ENCODE assay signal across 25 cellular contexts in genomic region chr11:111352935-111353695, GRCh38. TPM values are rescaled to one million over a fixed set of nuclear protein-coding genes. Genes with fewer than 3 reads are reported as not detected.
DNase-seq lines count a peak whose midpoint lies in the region; ATAC-seq and TF ChIP-seq lines count a peak whose summit lies in the region.
"Had no signal": no experiment of that assay in that cellular context is flagged by ENCODE, and none has a peak within 500 bp of the region (broad histone marks: within the 10 kb centered on the region; RNA-seq: fewer than 3 reads in every experiment).

No MANE protein-coding gene starts in this region.

- no peak overlapping the region for H4K5ac ChIP-seq in IMR-90 (ENCODE audit: low read depth, low read length)

- no peak overlapping the region for H3K9ac ChIP-seq in IMR-90 (ENCODE audit: low read depth, low read length)
- no peak overlapping the region for H3K9ac ChIP-seq in trophoblast cell (ENCODE audit: low read length)

- H3K4me3 ChIP-seq in DOHH2 (ENCODE audit: low read length) = no peak overlapping the region
- no peak overlapping the region for H3K4me3 ChIP-seq in IMR-90 (ENCODE audit: insufficient read depth, low read depth, low read length)
- no peak overlapping the region for H3K4me3 ChIP-seq in heart right ventricle
- peak overlapping the region; percentile 26 for H3K4me3 ChIP-seq in trophoblast cell (ENCODE audit: low read depth, low read length)
- H3K4me3 ChIP-seq: esophagus squamous epithelium, SJSA1 had no signal

- H3K27ac Mint-ChIP-seq in CD4-positive, alpha-beta T cell = no peak overlapping the region
- H3K27ac Mint-ChIP-seq: activated naive CD8-positive, alpha-beta T cell; mesothelial cell of epicardium had no signal

- H3K27ac ChIP-seq in DOHH2 (ENCODE audit: low read depth, low read length) = no peak overlapping the region
- H3K27ac ChIP-seq in IMR-90 (ENCODE audit: insufficient read depth, low read length) = no peak overlapping the region
- H3K27ac ChIP-seq in heart right ventricle = peak overlapping the region in 1 of 10 donors; percentile 44
- H3K27ac ChIP-seq in trophoblast cell (ENCODE audit: low read depth, low read length) = no peak overlapping the region
- no peak overlapping the region for H3K27ac ChIP-seq in CD4-positive, alpha-beta T cell (ENCODE audit: low read depth, low read length)
- H3K27ac ChIP-seq: esophagus squamous epithelium, SJSA1 had no signal

- H3K4ac ChIP-seq in IMR-90 (ENCODE audit: low read depth, low read length) = no peak overlapping the region
- no peak overlapping the region for H3K4ac ChIP-seq in trophoblast cell (ENCODE audit: low read depth, low read length)

- H3K36me3 ChIP-seq in DOHH2 (ENCODE audit: control insufficient read depth, low read length) = peaks cover 73% of the 10 kb centered on the region
- no peaks in the 10 kb centered on the region for H3K36me3 ChIP-seq in IMR-90 (ENCODE audit: control insufficient read depth, insufficient read depth, low read length)
- H3K36me3 ChIP-seq in heart right ventricle = no peaks in the 10 kb centered on the region
- H3K36me3 ChIP-seq in trophoblast cell (ENCODE audit: control insufficient read depth in 1 of 2, insufficient read depth in 2 of 2, low read length in 2 of 2) = no peaks in the 10 kb centered on the region
- H3K36me3 ChIP-seq: esophagus squamous epithelium, SJSA1 had no signal

- H3K9me2 ChIP-seq in DOHH2 (replicated peaks; ENCODE audit: control insufficient read depth, low read length) = no peaks in the 10 kb centered on the region

- H3F3A ChIP-seq in DOHH2 (ENCODE audit: control insufficient read depth, insufficient read depth) = peaks cover 63% of the 10 kb centered on the region

- H3K4me3 Mint-ChIP-seq in CD4-positive, alpha-beta T cell = no peak overlapping the region
- H3K4me3 Mint-ChIP-seq: activated naive CD8-positive, alpha-beta T cell; mesothelial cell of epicardium had no signal

- dilution Hi-C loops in IMR-90 (cut with HindIII; ENCODE audit: low sequenced_read_pairs, unreplicated experiment) = no loop called here

- ATAC-seq in IMR-90 (ENCODE audit: low read depth) = no peak
- ATAC-seq in heart right ventricle = peak in 7 of 8 donors; percentile 42 to 83 (median 61)
- ATAC-seq in HG03108 (IDR thresholded peaks at IDR 0.05; ENCODE audit: unreplicated experiment) = no peak
- no peak for ATAC-seq in CD4-positive, alpha-beta T cell (ENCODE audit: poor library complexity)

- H4K91ac ChIP-seq in IMR-90 (ENCODE audit: insufficient read depth, low read depth, low read length) (no peak overlapping the region), trophoblast cell (ENCODE audit: low read depth, low read length) (no peak overlapping the region)

- H3K56ac ChIP-seq in IMR-90 (ENCODE audit: extremely low read depth, insufficient read depth, low read length) = no peak overlapping the region

- H2BK15ac ChIP-seq in IMR-90 (ENCODE audit: low read depth, low read length) = no peak overlapping the region

- H2AFZ ChIP-seq in IMR-90 (replicated peaks; ENCODE audit: low read length, poor library complexity) (peak overlapping the region; percentile 23), trophoblast cell (ENCODE audit: insufficient read depth, low read length, poor library complexity) (no peak overlapping the region)

- H2BK5ac ChIP-seq in IMR-90 (ENCODE audit: low read depth, low read length, poor library complexity, severe bottlenecking) (no peak overlapping the region), trophoblast cell (ENCODE audit: low read depth, low read length, poor library complexity) (no peak overlapping the region)

- no peak overlapping the region for H4K8ac ChIP-seq in IMR-90 (ENCODE audit: low read depth in 2 of 2, low read length in 2 of 2)
- no peak overlapping the region for H4K8ac ChIP-seq in trophoblast cell (ENCODE audit: low read depth, low read length)

- H3K14ac ChIP-seq in IMR-90 (replicated peaks; ENCODE audit: low read depth, low read length) = no peak overlapping the region
- H3K14ac ChIP-seq in trophoblast cell (ENCODE audit: low read length) = no peak overlapping the region

- H3K18ac ChIP-seq in IMR-90 (ENCODE audit: low read depth, low read length) (no peak overlapping the region), trophoblast cell (ENCODE audit: low read length) (no peak overlapping the region)

- no peak for TF ChIP-seq RAD21 in IMR-90 (IDR thresholded peaks at IDR 0.05; ENCODE audit: low read length)

- POLR2A ChIA-PET in IMR-90 (lab: Charles Lee; ENCODE audit: unreplicated experiment) = no interaction called here
- POLR2A ChIA-PET in CD4-positive, alpha-beta T cell (lab: Charles Lee) = no interaction called here

- no peaks in the 10 kb centered on the region for H3K27me3 ChIP-seq in DOHH2 (ENCODE audit: control insufficient read depth, low read length)
- peaks cover 31% of the 10 kb centered on the region for H3K27me3 ChIP-seq in IMR-90 (ENCODE audit: control insufficient read depth, insufficient read depth, low read length)
- H3K27me3 ChIP-seq in heart right ventricle = peaks cover 0 to 3% (median 0%) of the 10 kb centered on the region in 7 donors
- H3K27me3 ChIP-seq in trophoblast cell (ENCODE audit: insufficient read depth, low read length) = no peaks in the 10 kb centered on the region
- no peaks in the 10 kb centered on the region for H3K27me3 ChIP-seq in CD4-positive, alpha-beta T cell (ENCODE audit: control insufficient read depth, insufficient read depth, low read length)
- H3K27me3 ChIP-seq: esophagus squamous epithelium, SJSA1 had no signal

- H3K4me1 Mint-ChIP-seq in CD4-positive, alpha-beta T cell (ENCODE audit: low read depth) = no peaks in the 10 kb centered on the region

- TF ChIP-seq CTCF in DOHH2 (IDR thresholded peaks at IDR 0.05; ENCODE audit: low read depth, low read length, poor library complexity, severe bottlenecking) = peak; percentile 30
- TF ChIP-seq CTCF in IMR-90 (conservative IDR thresholded peaks at IDR 0.05; ENCODE audit: low read depth, low read length) = no peak
- no peak for TF ChIP-seq CTCF in heart right ventricle (IDR thresholded peaks at IDR 0.05)
- TF ChIP-seq CTCF in CD4-positive, alpha-beta T cell (IDR thresholded peaks at IDR 0.05) = no peak

- no peak overlapping the region for H2BK20ac ChIP-seq in IMR-90 (ENCODE audit: low read depth, low read length)

- no peak overlapping the region for H2BK120ac ChIP-seq in IMR-90 (ENCODE audit: low read depth, low read length)
- no peak overlapping the region for H2BK120ac ChIP-seq in trophoblast cell (ENCODE audit: insufficient read depth, low read length, poor library complexity)

- H2AK9ac ChIP-seq in IMR-90 (replicated peaks; ENCODE audit: low read depth, low read length, poor library complexity) = no peak overlapping the region

- H2AK5ac ChIP-seq in IMR-90 (ENCODE audit: low read depth, low read length) = no peak overlapping the region
- H2AK5ac ChIP-seq in trophoblast cell (ENCODE audit: low read length) = no peak overlapping the region

- H4K20me1 ChIP-seq in DOHH2 (ENCODE audit: control insufficient read depth, insufficient read depth, low read depth, low read length) (peaks cover 16% of the 10 kb centered on the region; the same call in 1 of the 2 replicates), IMR-90 (ENCODE audit: insufficient read depth, low read length) (no peaks in the 10 kb centered on the region)

- H3K4me1 ChIP-seq in DOHH2 (ENCODE audit: control insufficient read depth, low read length) (peaks cover 93% of the 10 kb centered on the region), IMR-90 (ENCODE audit: control insufficient read depth, insufficient read depth, low read length) (no peaks in the 10 kb centered on the region), heart right ventricle (peaks cover 0 to 13% (median 0%) of the 10 kb centered on the region in 9 donors), trophoblast cell (ENCODE audit: control insufficient read depth in 1 of 2, insufficient read depth in 2 of 2, low read length in 2 of 2) (peaks cover 0 to 12% of the 10 kb centered on the region in 2 experiments)
- H3K4me1 ChIP-seq: SJSA1 had no signal

- H3K4me2 ChIP-seq in DOHH2 (ENCODE audit: low read length) (no peak overlapping the region), IMR-90 (ENCODE audit: low read depth, low read length) (no peak overlapping the region), trophoblast cell (ENCODE audit: low read length) (no peak overlapping the region)

- CTCF ChIA-PET in IMR-90 (lab: Yijun Ruan, JAX) = no interaction called here
- CTCF ChIA-PET in CD4-positive, alpha-beta T cell (lab: Charles Lee) = no interaction called here

- H4K12ac ChIP-seq in trophoblast cell (ENCODE audit: low read depth, low read length) = no peak overlapping the region

- WGBS in IMR-90 (ENCODE audit: extremely low coverage in 2 of 2, insufficient read length in 1 of 2), 2 experiments = no CpG with 5 or more reads among the region's 8 CpGs
- WGBS in heart right ventricle, 2 donors = 75 to 83% methylated on average over 8 of the region's 8 CpGs
- WGBS in trophoblast cell (ENCODE audit: extremely low coverage, insufficient coverage, insufficient read length) = no CpG with 5 or more reads among the region's 8 CpGs

- H3K36me3 Mint-ChIP-seq in CD4-positive, alpha-beta T cell (ENCODE audit: low read depth) = no peaks in the 10 kb centered on the region
- H3K36me3 Mint-ChIP-seq: activated naive CD8-positive, alpha-beta T cell; mesothelial cell of epicardium had no signal

- DNase-seq in IMR-90 (no peak), heart right ventricle (no peak), trophoblast cell (no peak), activated gamma-delta T cell treated with Interleukin-2 at 50 U/mL for 16 hours (no peak)
- no peak for DNase-seq in activated effector memory CD4-positive, alpha-beta T cell treated with Interleukin-2 at 50 U/mL for 16 hours
- DNase-seq in CD4-positive, alpha-beta T cell = no peak
- DNase-seq: activated CD4-positive, alpha-beta T cell treated with anti-CD3 and anti-CD28 coated beads, Interleukin-2, amount 50 U/mL, for 1 hour; COR-L47; esophagus squamous epithelium; glutamatergic neuron; HCEC 1CT; MM.1S; NCI-H1930; occipital lobe; OCI-M1; small intestine; T1000 had no signal

- H3K9me3 ChIP-seq in DOHH2 (ENCODE audit: control insufficient read depth, insufficient read depth, low read length) (no peaks in the 10 kb centered on the region), IMR-90 (ENCODE audit: control insufficient read depth, insufficient read depth, low read length) (no peaks in the 10 kb centered on the region), heart right ventricle (no peaks in the 10 kb centered on the region), trophoblast cell (ENCODE audit: insufficient read depth, low read depth, low read length) (no peaks in the 10 kb centered on the region)
- H3K9me3 ChIP-seq in CD4-positive, alpha-beta T cell (ENCODE audit: control insufficient read depth, low read length) = no peaks in the 10 kb centered on the region
- H3K9me3 ChIP-seq: esophagus squamous epithelium, SJSA1 had no signal

- H3K79me1 ChIP-seq in IMR-90 (ENCODE audit: low read depth in 1 of 2, low read length in 2 of 2) = no peaks in the 10 kb centered on the region
- H3K79me1 ChIP-seq in trophoblast cell (ENCODE audit: low read length) = no peaks in the 10 kb centered on the region

- H3K79me2 ChIP-seq in DOHH2 (ENCODE audit: control insufficient read depth, low read length) (peaks cover under 1% of the 10 kb centered on the region; the same call in 1 of the 2 replicates), trophoblast cell (ENCODE audit: control insufficient read depth, insufficient read depth, low read length, poor library complexity) (no peaks in the 10 kb centered on the region)

- intact Hi-C loops in IMR-90 (cut with micrococcal nuclease) (no loop called here), heart right ventricle (cut with DNase I) (no loop called here)
- intact Hi-C loops in CD4-positive, alpha-beta T cell (cut with DNase I, micrococcal nuclease) = no loop called here

- no peak for TF ChIP-seq POLR2A in IMR-90 (IDR thresholded peaks at IDR 0.05; ENCODE audit: low read depth, low read length)

- no peaks in the 10 kb centered on the region for H3K27me3 Mint-ChIP-seq in CD4-positive, alpha-beta T cell
- H3K27me3 Mint-ChIP-seq: activated naive CD8-positive, alpha-beta T cell had no signal

- no TSS peak for BruUV-seq in IMR-90 (replicated peaks; lab: Mats Ljungman, UMichigan)

- no peaks in the 10 kb centered on the region for H3K9me1 ChIP-seq in IMR-90 (ENCODE audit: insufficient read depth, low read length)

- H3K9me3 Mint-ChIP-seq in CD4-positive, alpha-beta T cell = no peaks in the 10 kb centered on the region
- H3K9me3 Mint-ChIP-seq: mesothelial cell of epicardium had no signal

- H2BK12ac ChIP-seq in trophoblast cell (ENCODE audit: low read length) = no peak overlapping the region

- H3K23ac ChIP-seq in IMR-90 (ENCODE audit: low read depth, low read length) (no peak overlapping the region), trophoblast cell (ENCODE audit: low read length) (no peak overlapping the region)

- in situ Hi-C loops in IMR-90 (cut with MboI; ENCODE audit: low sequenced_read_pairs) = no loop called here

RNA-seq across cellular contexts. Expression of gene POU2AF1, which starts 26.0 kb away (rescaled TPM):
- total RNA-seq in IMR-90 (2012; rRNA removed) = not detected in 2 replicates
- polyA plus RNA-seq in IMR-90 (2012; rRNA removed) = not detected in 2 replicates
- not detected in 2 replicates for polyA plus RNA-seq in IMR-90 (2012; cell fraction: cytosol; rRNA removed)
- polyA plus RNA-seq in IMR-90 (2012; cell fraction: nucleus; rRNA removed; ENCODE audit: low replicate concordance) = 0.02 TPM in 1 of 2 replicates, not detected in the other
- total RNA-seq in heart right ventricle = 1 to 10 TPM in 2 of 10 donors, under 1 TPM in 5, not detected in 3; 0.07 to 1.8 (median 0.11) TPM
- under 1 TPM; 0.15 to 0.30 TPM for polyA plus RNA-seq in heart right ventricle
- polyA plus RNA-seq in trophoblast cell (2013) = 0.08 TPM in 1 of 2 replicates, not detected in the other
- under 1 TPM; 0.52 to 0.78 TPM for total RNA-seq in CD4-positive, alpha-beta T cell
- total RNA-seq: bronchial epithelial cell, HT1080, mesothelial cell of epicardium, NCI-H460, occipital lobe, SJSA1 had no signal

RNA-seq across cellular contexts. Expression of gene POU2AF3, which starts 54.8 kb away (rescaled TPM):
- total RNA-seq in IMR-90 (2012; rRNA removed) (not detected in 2 replicates), heart right ventricle (under 1 TPM in 6 of 10 donors, not detected in 4; 0.18 to 0.45 (median 0.34) TPM)
- polyA plus RNA-seq in IMR-90 (2012; rRNA removed) (0.17 TPM in 1 of 2 replicates, not detected in the other), heart right ventricle (1 to 10 TPM in 1 of 2 donors, under 1 TPM in 1; 0.35 to 2.0 TPM)
- polyA plus RNA-seq in IMR-90 (2012; cell fraction: cytosol; rRNA removed) = 0.04 TPM in 1 of 2 replicates, not detected in the other
- 0.32 and 0.77 TPM in 2 replicates for polyA plus RNA-seq in IMR-90 (2012; cell fraction: nucleus; rRNA removed; ENCODE audit: low replicate concordance)
- polyA plus RNA-seq in trophoblast cell (2013) = 2.4 and 3.4 TPM in 2 replicates
- total RNA-seq in CD4-positive, alpha-beta T cell = not detected
- total RNA-seq: bronchial epithelial cell, HT1080, SJSA1 had no signal

Comparison
In these comparisons a context has a peak if more than half of its experiments do, and no peak if none do; other contexts are left out.
1. ATAC-seq: peak in heart right ventricle (7 of 8); none in IMR-90 (single experiment), HG03108 (single experiment) and CD4-positive, alpha-beta T cell (single experiment).